ENCODE assay signal across 16 cellular contexts in genomic region chr14:23610815-23611289, GRCh38. TPM values are rescaled to one million over a fixed set of nuclear protein-coding genes. Genes with fewer than 3 reads are reported as not detected.
DNase-seq lines count a peak whose midpoint lies in the region; ATAC-seq and TF ChIP-seq lines count a peak whose summit lies in the region.
"Had no signal": no experiment of that assay in that cellular context is flagged by ENCODE, and none has a peak within 500 bp of the region (broad histone marks: within the 10 kb centered on the region; RNA-seq: fewer than 3 reads in every experiment).

No MANE protein-coding gene starts in this region.

- no peak for DNase-seq in activated naive CD4-positive, alpha-beta T cell treated with anti-CD3 and anti-CD28 coated beads, Interleukin-2, amount 50 U/mL, for 16 hours
- no peak for DNase-seq in activated T-helper 2 cell treated with anti-CD3 and anti-CD28 coated beads, Interferon-gamma antibody, Interleukin-2, Interleukin-4, amounts not matched to agents 10 μg/mL and 5 μg/mL and 100 μg/mL, durations not matched to agents 14 hours and 24 hours and 36 hours (ENCODE audit: low spot score)
- DNase-seq in mucosa of descending colon: no peak
- DNase-seq in ureter (ENCODE audit: low spot score): no peak
- DNase-seq: amygdala, NCI-H1930, nucleus accumbens, right cardiac atrium, SHP77 treated with DMSO at 0.1 percent for 48 hours had no signal

- H3K27ac Mint-ChIP-seq in activated naive CD4-positive, alpha-beta T cell treated with anti-CD3 and anti-CD28 coated beads, Interleukin-2, amount 50 U/mL, for 24 hours: peak overlapping the region; percentile 99
- H3K27ac Mint-ChIP-seq in activated T-helper 2 cell treated with anti-CD3 and anti-CD28 coated beads, Interferon-gamma antibody, Interleukin-2, Interleukin-4, amounts not matched to agents 10 μg/mL and 5 μg/mL and 100 μg/mL, durations not matched to agents 14 hours and 24 hours and 36 hours: peak overlapping the region; percentile 87

- no peaks in the 10 kb centered on the region for H3K27me3 Mint-ChIP-seq in activated naive CD4-positive, alpha-beta T cell treated with anti-CD3 and anti-CD28 coated beads, Interleukin-2, amount 50 U/mL, for 24 hours
- no peaks in the 10 kb centered on the region for H3K27me3 Mint-ChIP-seq in activated T-helper 2 cell treated with anti-CD3 and anti-CD28 coated beads, Interferon-gamma antibody, Interleukin-2, Interleukin-4, amounts not matched to agents 10 μg/mL and 5 μg/mL and 100 μg/mL, durations not matched to agents 14 hours and 24 hours and 36 hours (ENCODE audit: low read depth)

- peaks cover 3% of the 10 kb centered on the region for H3K36me3 Mint-ChIP-seq in activated naive CD4-positive, alpha-beta T cell treated with anti-CD3 and anti-CD28 coated beads, Interleukin-2, amount 50 U/mL, for 24 hours
- peaks cover 13% of the 10 kb centered on the region for H3K36me3 Mint-ChIP-seq in activated T-helper 2 cell treated with anti-CD3 and anti-CD28 coated beads, Interferon-gamma antibody, Interleukin-2, Interleukin-4, amounts not matched to agents 10 μg/mL and 5 μg/mL and 100 μg/mL, durations not matched to agents 14 hours and 24 hours and 36 hours (ENCODE audit: low read depth)
- H3K36me3 Mint-ChIP-seq: IgD-negative memory B cell had no signal

- no peaks in the 10 kb centered on the region for H3K36me3 ChIP-seq in mucosa of descending colon (ENCODE audit: low read depth)

- H3K9me3 Mint-ChIP-seq in activated naive CD4-positive, alpha-beta T cell treated with anti-CD3 and anti-CD28 coated beads, Interleukin-2, amount 50 U/mL, for 24 hours: peaks cover 6% of the 10 kb centered on the region
- peaks cover 16% of the 10 kb centered on the region for H3K9me3 Mint-ChIP-seq in activated T-helper 2 cell treated with anti-CD3 and anti-CD28 coated beads, Interferon-gamma antibody, Interleukin-2, Interleukin-4, amounts not matched to agents 10 μg/mL and 5 μg/mL and 100 μg/mL, durations not matched to agents 14 hours and 24 hours and 36 hours

- ATAC-seq in mucosa of descending colon (peak; percentile 11), HG02970 (IDR thresholded peaks at IDR 0.05; ENCODE audit: low FRiP score, unreplicated experiment) (no peak), GM21529 (IDR thresholded peaks at IDR 0.05; ENCODE audit: unreplicated experiment) (no peak), GM18502 (IDR thresholded peaks at IDR 0.05; ENCODE audit: poor library complexity, unreplicated experiment) (no peak)
- ATAC-seq: right cardiac atrium had no signal

- H3K4me1 Mint-ChIP-seq in activated naive CD4-positive, alpha-beta T cell treated with anti-CD3 and anti-CD28 coated beads, Interleukin-2, amount 50 U/mL, for 24 hours: peaks cover 46% of the 10 kb centered on the region
- peaks cover 34% of the 10 kb centered on the region for H3K4me1 Mint-ChIP-seq in activated T-helper 2 cell treated with anti-CD3 and anti-CD28 coated beads, Interferon-gamma antibody, Interleukin-2, Interleukin-4, amounts not matched to agents 10 μg/mL and 5 μg/mL and 100 μg/mL, durations not matched to agents 14 hours and 24 hours and 36 hours (ENCODE audit: low read depth)

- no peaks in the 10 kb centered on the region for H3K9me3 ChIP-seq in mucosa of descending colon

- intact Hi-C loops in activated T-helper 2 cell treated with anti-CD3 and anti-CD28 coated beads, Interferon-gamma antibody, Interleukin-2, Interleukin-4, amounts not matched to agents 10 μg/mL and 5 μg/mL and 100 μg/mL, durations not matched to agents 14 hours and 24 hours and 36 hours (cut with micrococcal nuclease): no loop called here
- intact Hi-C loops in mucosa of descending colon (cut with DNase I, micrococcal nuclease): no loop called here

- no peak for TF ChIP-seq CTCF in mucosa of descending colon (IDR thresholded peaks at IDR 0.05)

- H3K4me3 Mint-ChIP-seq in activated naive CD4-positive, alpha-beta T cell treated with anti-CD3 and anti-CD28 coated beads, Interleukin-2, amount 50 U/mL, for 24 hours: peak overlapping the region; percentile 75
- H3K4me3 Mint-ChIP-seq in activated T-helper 2 cell treated with anti-CD3 and anti-CD28 coated beads, Interferon-gamma antibody, Interleukin-2, Interleukin-4, amounts not matched to agents 10 μg/mL and 5 μg/mL and 100 μg/mL, durations not matched to agents 14 hours and 24 hours and 36 hours (ENCODE audit: low read depth): no peak overlapping the region

- H3K4me3 ChIP-seq in mucosa of descending colon: no peak overlapping the region

- peaks cover 33% of the 10 kb centered on the region for H3K4me1 ChIP-seq in mucosa of descending colon (ENCODE audit: low read depth)

RNA-seq across cellular contexts. Expression of gene DHRS2, which starts 25.3 kb away (rescaled TPM):
- 2.2 and 2.3 TPM in 2 replicates for total RNA-seq in activated T-helper 2 cell treated with anti-CD3 and anti-CD28 coated beads, Interferon-gamma antibody, Interleukin-2, Interleukin-4, amounts not matched to agents 10 μg/mL and 5 μg/mL and 100 μg/mL, durations not matched to agents 14 hours and 24 hours and 36 hours
- under 1 TPM in 2 of 3 donors, not detected in 1; 0.26 to 0.34 TPM for total RNA-seq in mucosa of descending colon
- total RNA-seq in ureter: 1,842 TPM
- total RNA-seq: right cardiac atrium had no signal

RNA-seq across cellular contexts. Expression of gene JPH4, which starts 32.3 kb away (rescaled TPM):
- 0.09 TPM in 2 replicates for total RNA-seq in activated T-helper 2 cell treated with anti-CD3 and anti-CD28 coated beads, Interferon-gamma antibody, Interleukin-2, Interleukin-4, amounts not matched to agents 10 μg/mL and 5 μg/mL and 100 μg/mL, durations not matched to agents 14 hours and 24 hours and 36 hours
- total RNA-seq in mucosa of descending colon (1 to 10 TPM in 1 of 3 donors, under 1 TPM in 2; 0.26 to 3.7 (median 0.87) TPM), ureter (5.3 TPM)
- total RNA-seq: H4, NCI-H460 had no signal

RNA-seq across cellular contexts. Expression of gene AP1G2, which starts 43.3 kb away (rescaled TPM):
- 164 and 170 TPM in 2 replicates for total RNA-seq in activated T-helper 2 cell treated with anti-CD3 and anti-CD28 coated beads, Interferon-gamma antibody, Interleukin-2, Interleukin-4, amounts not matched to agents 10 μg/mL and 5 μg/mL and 100 μg/mL, durations not matched to agents 14 hours and 24 hours and 36 hours
- total RNA-seq in mucosa of descending colon (100 to 1,000 TPM in 2 of 3 donors, 10 to 100 TPM in 1; 95.4 to 271 (median 122) TPM), ureter (248 TPM)

RNA-seq across cellular contexts. Expression of gene THTPA, which starts 54.8 kb away (rescaled TPM):
- 12.8 and 13.7 TPM in 2 replicates for total RNA-seq in activated T-helper 2 cell treated with anti-CD3 and anti-CD28 coated beads, Interferon-gamma antibody, Interleukin-2, Interleukin-4, amounts not matched to agents 10 μg/mL and 5 μg/mL and 100 μg/mL, durations not matched to agents 14 hours and 24 hours and 36 hours
- 10 to 100 TPM; 16.8 to 17.4 (median 17.4) TPM for total RNA-seq in mucosa of descending colon
- total RNA-seq in ureter: 20.2 TPM

RNA-seq across cellular contexts. Expression of gene ZFHX2, which starts 59.3 kb away (rescaled TPM):
- total RNA-seq in activated T-helper 2 cell treated with anti-CD3 and anti-CD28 coated beads, Interferon-gamma antibody, Interleukin-2, Interleukin-4, amounts not matched to agents 10 μg/mL and 5 μg/mL and 100 μg/mL, durations not matched to agents 14 hours and 24 hours and 36 hours: 2.0 and 2.5 TPM in 2 replicates
- 1 to 10 TPM in 2 of 3 donors, under 1 TPM in 1; 0.92 to 3.2 (median 1.6) TPM for total RNA-seq in mucosa of descending colon
- 2.8 TPM for total RNA-seq in ureter

Comparison
In these comparisons a context has a peak if more than half of its experiments do, and no peak if none do; other contexts are left out.
1. RNA of gene DHRS2, which starts 25.3 kb away (total RNA-seq): 1,842 TPM in ureter (single experiment); 2.2 to 2.3 TPM in activated T-helper 2 cell treated with anti-CD3 and anti-CD28 coated beads, Interferon-gamma antibody, Interleukin-2, Interleukin-4, amounts not matched to agents 10 μg/mL and 5 μg/mL and 100 μg/mL, durations not matched to agents 14 hours and 24 hours and 36 hours and 0.26 to 0.34 TPM in mucosa of descending colon; every median in the first group is over 100 times any median in the second.